In genomic region chr12:125214289-125214688, GRCh38 we compare ENCODE assay signal across 4 cellular contexts.
TF ChIP-seq lines count a peak whose summit lies in the region.

No MANE protein-coding gene starts in this region.

TF ChIP-seq in A549, 52 proteins besides CTCF, POLR2A, EP300 and RAD21:
- TF ChIP-seq, protein P1, sequence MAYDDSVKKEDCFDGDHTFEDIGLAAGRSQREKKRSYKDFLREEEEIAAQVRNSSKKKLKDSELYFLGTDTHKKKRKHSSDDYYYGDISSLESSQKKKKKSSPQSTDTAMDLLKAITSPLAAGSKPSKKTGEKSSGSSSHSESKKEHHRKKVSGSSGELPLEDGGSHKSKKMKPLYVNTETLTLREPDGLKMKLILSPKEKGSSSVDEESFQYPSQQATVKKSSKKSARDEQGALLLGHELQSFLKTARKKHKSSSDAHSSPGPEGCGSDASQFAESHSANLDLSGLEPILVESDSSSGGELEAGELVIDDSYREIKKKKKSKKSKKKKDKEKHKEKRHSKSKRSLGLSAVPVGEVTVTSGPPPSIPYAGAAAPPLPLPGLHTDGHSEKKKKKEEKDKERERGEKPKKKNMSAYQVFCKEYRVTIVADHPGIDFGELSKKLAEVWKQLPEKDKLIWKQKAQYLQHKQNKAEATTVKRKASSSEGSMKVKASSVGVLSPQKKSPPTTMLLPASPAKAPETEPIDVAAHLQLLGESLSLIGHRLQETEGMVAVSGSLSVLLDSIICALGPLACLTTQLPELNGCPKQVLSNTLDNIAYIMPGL (CRISPR knock-in tag; IDR thresholded peaks at IDR 0.05; ENCODE audit: borderline replicate concordance) = no peak
- TF ChIP-seq USF2 (IDR thresholded peaks at IDR 0.05) = peak; percentile 75

TF ChIP-seq in HCT116, 20 proteins besides CTCF, POLR2A, EP300 and RAD21:
- no peak for TF ChIP-seq SRF (IDR thresholded peaks at IDR 0.05; ENCODE audit: low read depth)
- no peak for TF ChIP-seq JUND (IDR thresholded peaks at IDR 0.05)
- no peak for TF ChIP-seq YY1 (IDR thresholded peaks at IDR 0.05; ENCODE audit: extremely low read depth, insufficient replicate concordance, low read depth, low read length)
- no peak for TF ChIP-seq FOSL1 (IDR thresholded peaks at IDR 0.05; ENCODE audit: low read depth)
- TF ChIP-seq REST (IDR thresholded peaks at IDR 0.05; ENCODE audit: low read depth) = no peak
- no peak for TF ChIP-seq ZNF274 (IDR thresholded peaks at IDR 0.05; ENCODE audit: low read depth, low read length)
- TF ChIP-seq ZBTB33 (IDR thresholded peaks at IDR 0.05; ENCODE audit: extremely low read depth, insufficient replicate concordance, low read length) = no peak
- TF ChIP-seq CEBPB (IDR thresholded peaks at IDR 0.05; ENCODE audit: low read depth) = no peak
- no peak for TF ChIP-seq EZH2 (IDR thresholded peaks at IDR 0.05)
- no peak for TF ChIP-seq ZFX (IDR thresholded peaks at IDR 0.05)
- TF ChIP-seq CBX3 (IDR thresholded peaks at IDR 0.05; ENCODE audit: low read depth) = no peak
- no peak for TF ChIP-seq TCF7L2 (IDR thresholded peaks at IDR 0.05; ENCODE audit: borderline replicate concordance, extremely low read depth, insufficient read depth, insufficient read length)
- TF ChIP-seq POLR2AphosphoS5 (IDR thresholded peaks at IDR 0.05; ENCODE audit: low read depth, low read length) = no peak
- no peak for TF ChIP-seq MAX (IDR thresholded peaks at IDR 0.05)
- no peak for TF ChIP-seq SIN3A (IDR thresholded peaks at IDR 0.05; ENCODE audit: low read depth)
- TF ChIP-seq SP1 (IDR thresholded peaks at IDR 0.05; ENCODE audit: low read depth) = no peak

TF ChIP-seq in WTC11, 78 proteins besides CTCF, POLR2A, EP300 and RAD21:
- TF ChIP-seq, protein P2, sequence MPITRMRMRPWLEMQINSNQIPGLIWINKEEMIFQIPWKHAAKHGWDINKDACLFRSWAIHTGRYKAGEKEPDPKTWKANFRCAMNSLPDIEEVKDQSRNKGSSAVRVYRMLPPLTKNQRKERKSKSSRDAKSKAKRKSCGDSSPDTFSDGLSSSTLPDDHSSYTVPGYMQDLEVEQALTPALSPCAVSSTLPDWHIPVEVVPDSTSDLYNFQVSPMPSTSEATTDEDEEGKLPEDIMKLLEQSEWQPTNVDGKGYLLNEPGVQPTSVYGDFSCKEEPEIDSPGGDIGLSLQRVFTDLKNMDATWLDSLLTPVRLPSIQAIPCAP (CRISPR knock-in tag; IDR thresholded peaks at IDR 0.05) = no peak
- TF ChIP-seq RELA (CRISPR knock-in tag; IDR thresholded peaks at IDR 0.05; ENCODE audit: borderline replicate concordance) (no peak), EMX1 (CRISPR knock-in tag; IDR thresholded peaks at IDR 0.05) (no peak), USF1 (CRISPR knock-in tag; IDR thresholded peaks at IDR 0.05) (peak; percentile 35; the same call in 1 of the 2 replicates), ZNF416 (CRISPR knock-in tag; IDR thresholded peaks at IDR 0.05) (no peak), USF2 (CRISPR knock-in tag; IDR thresholded peaks at IDR 0.05) (peak; percentile 66)
- TF ChIP-seq, protein P3, sequence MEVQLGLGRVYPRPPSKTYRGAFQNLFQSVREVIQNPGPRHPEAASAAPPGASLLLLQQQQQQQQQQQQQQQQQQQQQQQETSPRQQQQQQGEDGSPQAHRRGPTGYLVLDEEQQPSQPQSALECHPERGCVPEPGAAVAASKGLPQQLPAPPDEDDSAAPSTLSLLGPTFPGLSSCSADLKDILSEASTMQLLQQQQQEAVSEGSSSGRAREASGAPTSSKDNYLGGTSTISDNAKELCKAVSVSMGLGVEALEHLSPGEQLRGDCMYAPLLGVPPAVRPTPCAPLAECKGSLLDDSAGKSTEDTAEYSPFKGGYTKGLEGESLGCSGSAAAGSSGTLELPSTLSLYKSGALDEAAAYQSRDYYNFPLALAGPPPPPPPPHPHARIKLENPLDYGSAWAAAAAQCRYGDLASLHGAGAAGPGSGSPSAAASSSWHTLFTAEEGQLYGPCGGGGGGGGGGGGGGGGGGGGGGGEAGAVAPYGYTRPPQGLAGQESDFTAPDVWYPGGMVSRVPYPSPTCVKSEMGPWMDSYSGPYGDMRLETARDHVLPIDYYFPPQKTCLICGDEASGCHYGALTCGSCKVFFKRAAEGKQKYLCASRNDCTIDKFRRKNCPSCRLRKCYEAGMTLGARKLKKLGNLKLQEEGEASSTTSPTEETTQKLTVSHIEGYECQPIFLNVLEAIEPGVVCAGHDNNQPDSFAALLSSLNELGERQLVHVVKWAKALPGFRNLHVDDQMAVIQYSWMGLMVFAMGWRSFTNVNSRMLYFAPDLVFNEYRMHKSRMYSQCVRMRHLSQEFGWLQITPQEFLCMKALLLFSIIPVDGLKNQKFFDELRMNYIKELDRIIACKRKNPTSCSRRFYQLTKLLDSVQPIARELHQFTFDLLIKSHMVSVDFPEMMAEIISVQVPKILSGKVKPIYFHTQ (CRISPR knock-in tag; IDR thresholded peaks at IDR 0.05) = no peak
- TF ChIP-seq, protein P4, sequence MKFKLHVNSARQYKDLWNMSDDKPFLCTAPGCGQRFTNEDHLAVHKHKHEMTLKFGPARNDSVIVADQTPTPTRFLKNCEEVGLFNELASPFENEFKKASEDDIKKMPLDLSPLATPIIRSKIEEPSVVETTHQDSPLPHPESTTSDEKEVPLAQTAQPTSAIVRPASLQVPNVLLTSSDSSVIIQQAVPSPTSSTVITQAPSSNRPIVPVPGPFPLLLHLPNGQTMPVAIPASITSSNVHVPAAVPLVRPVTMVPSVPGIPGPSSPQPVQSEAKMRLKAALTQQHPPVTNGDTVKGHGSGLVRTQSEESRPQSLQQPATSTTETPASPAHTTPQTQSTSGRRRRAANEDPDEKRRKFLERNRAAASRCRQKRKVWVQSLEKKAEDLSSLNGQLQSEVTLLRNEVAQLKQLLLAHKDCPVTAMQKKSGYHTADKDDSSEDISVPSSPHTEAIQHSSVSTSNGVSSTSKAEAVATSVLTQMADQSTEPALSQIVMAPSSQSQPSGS (CRISPR knock-in tag; IDR thresholded peaks at IDR 0.05; ENCODE audit: borderline replicate concordance, low read depth) = no peak

TF ChIP-seq in H1, 55 proteins besides CTCF, POLR2A, EP300 and RAD21:
- TF ChIP-seq KDM4A (IDR thresholded peaks at IDR 0.05; ENCODE audit: low read depth, low read length, severe bottlenecking) = no peak
- no peak for TF ChIP-seq BRCA1 (IDR thresholded peaks at IDR 0.05; ENCODE audit: low read depth, low read length)
- TF ChIP-seq CBX8 (IDR thresholded peaks at IDR 0.05; ENCODE audit: borderline replicate concordance, low read depth, low read length) = no peak
- TF ChIP-seq TEAD4 (IDR thresholded peaks at IDR 0.05; ENCODE audit: low read depth, low read length) = no peak
- TF ChIP-seq, protein P5, sequence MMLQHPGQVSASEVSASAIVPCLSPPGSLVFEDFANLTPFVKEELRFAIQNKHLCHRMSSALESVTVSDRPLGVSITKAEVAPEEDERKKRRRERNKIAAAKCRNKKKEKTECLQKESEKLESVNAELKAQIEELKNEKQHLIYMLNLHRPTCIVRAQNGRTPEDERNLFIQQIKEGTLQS (IDR thresholded peaks at IDR 0.05; ENCODE audit: insufficient read depth, low read depth, low read length) = no peak
- no peak for TF ChIP-seq HDAC2 (IDR thresholded peaks at IDR 0.05; ENCODE audit: borderline replicate concordance in 1 of 2, low read depth in 2 of 2, low read length in 2 of 2)
- TF ChIP-seq SIX5 (IDR thresholded peaks at IDR 0.05; ENCODE audit: low read depth, low read length) = no peak
